In the genomic region with DNA sequence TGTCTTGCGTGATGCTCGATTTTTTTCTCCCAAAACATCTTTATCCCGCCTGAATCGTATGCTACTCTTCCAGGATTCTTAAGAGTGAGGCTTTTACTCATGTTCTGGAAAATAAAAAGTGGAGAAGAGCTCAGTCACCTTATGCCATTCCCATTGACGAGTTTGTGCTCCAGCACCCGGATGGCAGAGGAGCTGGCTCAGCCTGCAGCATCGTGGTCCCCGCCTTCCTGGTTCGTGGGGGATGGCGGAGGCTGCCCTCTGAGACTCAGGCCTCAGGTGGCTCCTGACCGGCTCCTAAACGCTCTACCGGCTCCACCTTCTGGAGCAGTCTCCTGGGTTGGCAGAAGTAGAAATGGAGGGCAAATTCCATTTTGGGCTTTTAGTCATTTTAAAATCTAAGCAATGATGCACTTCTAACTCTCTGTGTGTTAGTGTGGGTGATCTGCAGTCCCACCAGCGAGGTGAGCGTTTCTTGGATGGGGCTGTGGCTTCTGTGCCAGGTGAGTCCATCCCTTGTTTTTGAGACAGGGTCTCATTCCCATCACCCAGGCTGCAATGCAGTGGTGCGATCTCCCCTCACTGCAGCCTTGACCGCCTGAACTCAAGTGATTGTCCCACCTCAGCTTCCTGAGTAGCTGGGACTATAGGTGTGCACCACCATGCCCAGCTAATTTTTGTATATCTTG, we compare ENCODE assay signal across 16 cellular contexts. TPM values are rescaled to one million over a fixed set of nuclear protein-coding genes. Genes with fewer than 3 reads are reported as not detected.
DNase-seq lines count a peak whose midpoint lies in the region; ATAC-seq and TF ChIP-seq lines count a peak whose summit lies in the region.
"Had no signal": no experiment of that assay in that cellular context is flagged by ENCODE, and none has a peak within 500 bp of the region (broad histone marks: within the 10 kb centered on the region; RNA-seq: fewer than 3 reads in every experiment).

No MANE protein-coding gene starts in this region.

- DNase-seq in activated naive CD4-positive, alpha-beta T cell treated with anti-CD3 and anti-CD28 coated beads, Interleukin-2, amount 10 ng/mL, durations not matched to agents 7 days and 5 days, result no peak
- no peak for DNase-seq in activated naive CD4-positive, alpha-beta T cell treated with Interleukin-2 at 50 U/mL for 16 hours
- DNase-seq in activated CD4-positive, alpha-beta memory T cell treated with anti-CD3 and anti-CD28 coated beads for 36 hours, result no peak
- DNase-seq in mesenteric fat pad (ENCODE audit: low spot score) (peak; percentile 41), testis (peak; percentile 9), dermis blood vessel endothelial cell (no peak), iPS-NIHi11 (ENCODE audit: low spot score) (no peak)
- DNase-seq: brain microvascular endothelial cell, glutamatergic neuron, NCI-H1048, NCI-H2171, RPMI8226 had no signal

- no peaks in the 10 kb centered on the region for H3K9me3 ChIP-seq in testis
- H3K9me3 ChIP-seq: esophagus muscularis mucosa had no signal

- H3K4me1 Mint-ChIP-seq in activated naive CD4-positive, alpha-beta T cell treated with anti-CD3 and anti-CD28 coated beads, Interleukin-2, amount 10 ng/mL, durations not matched to agents 7 days and 5 days, result peaks cover 2% of the 10 kb centered on the region
- peaks cover 4% of the 10 kb centered on the region for H3K4me1 Mint-ChIP-seq in activated CD4-positive, alpha-beta memory T cell treated with anti-CD3 and anti-CD28 coated beads for 36 hours (ENCODE audit: low read depth)

- CTCF ChIA-PET in activated naive CD4-positive, alpha-beta T cell treated with anti-CD3 and anti-CD28 coated beads, Interleukin-2, amount 10 ng/mL, durations not matched to agents 7 days and 5 days (lab: Charles Lee), result no interaction called here
- CTCF ChIA-PET in activated CD4-positive, alpha-beta memory T cell treated with anti-CD3 and anti-CD28 coated beads for 36 hours (lab: Charles Lee), result no interaction called here

- H3K36me3 Mint-ChIP-seq in activated naive CD4-positive, alpha-beta T cell treated with anti-CD3 and anti-CD28 coated beads, Interleukin-2, amount 10 ng/mL, durations not matched to agents 7 days and 5 days, result peaks cover 2% of the 10 kb centered on the region
- peaks cover 19% of the 10 kb centered on the region for H3K36me3 Mint-ChIP-seq in activated CD4-positive, alpha-beta memory T cell treated with anti-CD3 and anti-CD28 coated beads for 36 hours
- H3K36me3 Mint-ChIP-seq: mesothelial cell of epicardium had no signal

- ATAC-seq in HG03196 (IDR thresholded peaks at IDR 0.05; ENCODE audit: unreplicated experiment), result no peak

- WGBS in testis, 2 donors, result 85 to 92% methylated on average over 17 of the region's 17 CpGs

- no peak for TF ChIP-seq CTCF in testis (IDR thresholded peaks at IDR 0.05)

- no peak for TF ChIP-seq POLR2A in testis (IDR thresholded peaks at IDR 0.05)

- peak overlapping the region; percentile 38 for H3K27ac Mint-ChIP-seq in activated naive CD4-positive, alpha-beta T cell treated with anti-CD3 and anti-CD28 coated beads, Interleukin-2, amount 10 ng/mL, durations not matched to agents 7 days and 5 days
- peak overlapping the region; percentile 66 for H3K27ac Mint-ChIP-seq in activated CD4-positive, alpha-beta memory T cell treated with anti-CD3 and anti-CD28 coated beads for 36 hours
- H3K27ac Mint-ChIP-seq: mesothelial cell of epicardium had no signal

- H3K27me3 Mint-ChIP-seq in activated naive CD4-positive, alpha-beta T cell treated with anti-CD3 and anti-CD28 coated beads, Interleukin-2, amount 10 ng/mL, durations not matched to agents 7 days and 5 days, result peaks cover 15% of the 10 kb centered on the region
- peaks cover 2% of the 10 kb centered on the region for H3K27me3 Mint-ChIP-seq in activated CD4-positive, alpha-beta memory T cell treated with anti-CD3 and anti-CD28 coated beads for 36 hours

- H3K27me3 ChIP-seq in testis, result no peaks in the 10 kb centered on the region

- H3K27ac ChIP-seq in testis, result peak overlapping the region in 1 of 2 donors; percentile 19
- H3K27ac ChIP-seq: brain microvascular endothelial cell, esophagus muscularis mucosa had no signal

- intact Hi-C loops in activated CD4-positive, alpha-beta memory T cell treated with anti-CD3 and anti-CD28 coated beads for 36 hours (cut with micrococcal nuclease), result no loop called here
- intact Hi-C loops in testis (cut with DNase I; ENCODE audit: low total_unique reads), result no loop called here

- no peak overlapping the region for H3K4me3 Mint-ChIP-seq in activated naive CD4-positive, alpha-beta T cell treated with anti-CD3 and anti-CD28 coated beads, Interleukin-2, amount 10 ng/mL, durations not matched to agents 7 days and 5 days
- H3K4me3 Mint-ChIP-seq in activated CD4-positive, alpha-beta memory T cell treated with anti-CD3 and anti-CD28 coated beads for 36 hours, result peak overlapping the region; percentile 12
- H3K4me3 Mint-ChIP-seq: mesothelial cell of epicardium had no signal

- H3K4me3 ChIP-seq in testis, result no peak overlapping the region
- H3K4me3 ChIP-seq: esophagus muscularis mucosa had no signal

- H3K36me3 ChIP-seq in testis (ENCODE audit: low read depth, missing control alignments), result no peaks in the 10 kb centered on the region
- H3K36me3 ChIP-seq: brain microvascular endothelial cell, esophagus muscularis mucosa had no signal

- POLR2A ChIA-PET in activated CD4-positive, alpha-beta memory T cell treated with anti-CD3 and anti-CD28 coated beads for 36 hours (lab: Charles Lee), result no interaction called here

- H3K9me3 Mint-ChIP-seq in activated naive CD4-positive, alpha-beta T cell treated with anti-CD3 and anti-CD28 coated beads, Interleukin-2, amount 10 ng/mL, durations not matched to agents 7 days and 5 days, result peaks cover 3% of the 10 kb centered on the region
- peaks cover 3% of the 10 kb centered on the region for H3K9me3 Mint-ChIP-seq in activated CD4-positive, alpha-beta memory T cell treated with anti-CD3 and anti-CD28 coated beads for 36 hours
- H3K9me3 Mint-ChIP-seq: mesothelial cell of epicardium had no signal

- peaks cover 22% of the 10 kb centered on the region for H3K4me1 ChIP-seq in testis

RNA-seq across cellular contexts. Expression of a gene that starts 27.8 kb away (rescaled TPM):
- under 1 TPM; 0.10 to 0.12 TPM for total RNA-seq in activated CD4-positive, alpha-beta memory T cell treated with anti-CD3 and anti-CD28 coated beads for 36 hours
- total RNA-seq in mesenteric fat pad, result not detected
- total RNA-seq in testis, result under 1 TPM; 0.47 to 0.93 TPM
- polyA plus RNA-seq in testis (ENCODE audit: insufficient read depth, low read depth, low replicate concordance), result 0.13 TPM
- total RNA-seq in dermis blood vessel endothelial cell, result not detected in 2 replicates
- total RNA-seq: mesothelial cell of epicardium; T-helper 1 cell treated with Interleukin-12 subunit alpha and Interleukin-12 subunit beta and Interleukin-4 antibody, amounts not matched to agents 30 ng/mL and 1 ng/mL, for 36 hours had no signal

RNA-seq across cellular contexts. Expression of a gene that starts 38.7 kb away (rescaled TPM):
- total RNA-seq in activated CD4-positive, alpha-beta memory T cell treated with anti-CD3 and anti-CD28 coated beads for 36 hours, result 10 to 100 TPM; 47.4 to 47.6 TPM
- total RNA-seq in mesenteric fat pad (0.42 TPM), testis (under 1 TPM; 0.37 to 0.39 TPM), dermis blood vessel endothelial cell (not detected in 2 replicates)
- 0.47 TPM for polyA plus RNA-seq in testis (ENCODE audit: insufficient read depth, low read depth, low replicate concordance)
- total RNA-seq: mesothelial cell of epicardium had no signal

Comparison
In these comparisons a context has a peak if more than half of its experiments do, and no peak if none do; other contexts are left out.
1. DNase-seq: peak in mesenteric fat pad (single experiment) and testis (single experiment); none in activated naive CD4-positive, alpha-beta T cell treated with anti-CD3 and anti-CD28 coated beads, Interleukin-2, amount 10 ng/mL, durations not matched to agents 7 days and 5 days (single experiment), activated naive CD4-positive, alpha-beta T cell treated with Interleukin-2 at 50 U/mL for 16 hours (single experiment), activated CD4-positive, alpha-beta memory T cell treated with anti-CD3 and anti-CD28 coated beads for 36 hours (single experiment), dermis blood vessel endothelial cell (single experiment) and iPS-NIHi11 (single experiment).
2. RNA of a gene that starts 38.7 kb away (total RNA-seq): 47.4 to 47.6 TPM in activated CD4-positive, alpha-beta memory T cell treated with anti-CD3 and anti-CD28 coated beads for 36 hours; 0.42 TPM in mesenteric fat pad (single experiment), 0.37 to 0.39 TPM in testis and not detected in dermis blood vessel endothelial cell; every median in the first group is over 10 times any median in the second.